ENCODE assay signal across 15 cellular contexts in the genomic region with DNA sequence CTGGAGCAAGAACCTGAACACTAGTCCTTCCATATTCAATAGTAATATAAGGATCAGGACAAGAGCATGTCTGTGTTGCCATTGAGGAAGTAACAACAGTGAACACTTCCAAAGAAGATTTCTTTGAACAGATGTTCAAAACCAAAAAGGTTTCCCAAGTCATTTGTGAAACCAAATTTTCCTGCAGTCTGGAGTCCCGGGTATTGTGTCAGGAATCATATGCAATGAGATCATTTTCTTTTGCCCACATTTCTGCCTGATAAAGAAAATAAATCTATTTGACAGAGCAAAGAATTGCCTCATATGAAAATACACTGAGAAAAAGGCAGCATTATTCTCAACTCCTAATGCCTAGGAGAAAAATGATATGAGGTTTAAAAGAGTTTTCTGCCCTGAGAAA.
A peak's percentile ranks its signal among the peaks of the same experiment; 100 is the strongest.
DNase-seq lines count a peak whose midpoint lies in the region; ATAC-seq and TF ChIP-seq lines count a peak whose summit lies in the region.
"Had no signal": no experiment of that assay in that cellular context is flagged by ENCODE, and none has a peak within 500 bp of the region (broad histone marks: within the 10 kb centered on the region; RNA-seq: fewer than 3 reads in every experiment).

No MANE protein-coding gene starts in this region.

- TF ChIP-seq CTCF in fibroblast of mammary gland (conservative IDR thresholded peaks at IDR 0.05; ENCODE audit: control insufficient read depth, insufficient read depth, low read depth, low read length) = no peak

- peak; percentile 58 for DNase-seq in EH (ENCODE audit: low read depth)
- DNase-seq in M059J (ENCODE audit: low read depth) = peak; percentile 12
- DNase-seq in fibroblast of mammary gland (ENCODE audit: low read depth) = peak; percentile 71
- peak; percentile 49 for DNase-seq in skeletal muscle cell (ENCODE audit: low read depth)
- DNase-seq in UCSD-AML1 (lab: John Stamatoyannopoulos, UW; ENCODE audit: unreplicated experiment) = no peak
- DNase-seq: activated CD4-positive, alpha-beta T cell treated with anti-CD3 and anti-CD28 coated beads, Interleukin-2, amount 50 U/mL, for 48 hours; amygdala; CD8-positive, alpha-beta memory T cell; cortex of kidney; NCI-H1930; stimulated activated CD4-positive, alpha-beta T cell treated with anti-CD3 and anti-CD28 coated beads, Interleukin-4, amount 100 ng/mL, for 4 hours; thyroid gland had no signal

- ATAC-seq in GM21825 (IDR thresholded peaks at IDR 0.05; ENCODE audit: unreplicated experiment) = no peak
- ATAC-seq in GM19397 (IDR thresholded peaks at IDR 0.05; ENCODE audit: unreplicated experiment) = no peak

- H3K4me3 ChIP-seq in fibroblast of mammary gland (ENCODE audit: control insufficient read depth, low read depth, low read length) = no peak overlapping the region
- H3K4me3 ChIP-seq in skeletal muscle cell (ENCODE audit: low read depth, low read length) = no peak overlapping the region
- H3K4me3 ChIP-seq: hepatocyte, thyroid gland had no signal
